In genomic region chr9:133955821-133956411, GRCh38 we compare ENCODE assay signal across 8 cellular contexts. TPM values are rescaled to one million over a fixed set of nuclear protein-coding genes. Genes with fewer than 3 reads are reported as not detected.
DNase-seq lines count a peak whose midpoint lies in the region; ATAC-seq lines count a peak whose summit lies in the region.

No MANE protein-coding gene starts in this region.

- no peaks in the 10 kb centered on the region for H3K9me3 ChIP-seq in iPS-20b (ENCODE audit: insufficient read depth, low read depth, low read length)
- no peaks in the 10 kb centered on the region for H3K9me3 ChIP-seq in subcutaneous abdominal adipose tissue (ENCODE audit: control insufficient read depth in 5 of 5, low read length in 5 of 5)

- no peaks in the 10 kb centered on the region for H3K9me3 Mint-ChIP-seq in activated naive CD8-positive, alpha-beta T cell treated with anti-CD3 and anti-CD28 coated beads for 36 hours

- no peak overlapping the region for H3K4me3 Mint-ChIP-seq in activated naive CD8-positive, alpha-beta T cell treated with anti-CD3 and anti-CD28 coated beads for 36 hours

- H3K36me3 Mint-ChIP-seq in activated naive CD8-positive, alpha-beta T cell treated with anti-CD3 and anti-CD28 coated beads for 36 hours = no peaks in the 10 kb centered on the region

- no peak overlapping the region for H3K27ac ChIP-seq in iPS-20b (ENCODE audit: low read length)
- H3K27ac ChIP-seq in subcutaneous abdominal adipose tissue (ENCODE audit: low read depth, low read length) = no peak overlapping the region

- H3K4me3 ChIP-seq in iPS-20b (ENCODE audit: low read length) (peak overlapping the region; percentile 47), subcutaneous abdominal adipose tissue (ENCODE audit: low read depth in 1 of 5, low read length in 5 of 5) (peak overlapping the region in 3 of 5 donors; percentile 26 to 34 (median 27))

- H3K9ac ChIP-seq in iPS-20b (ENCODE audit: low read depth, low read length) = peak overlapping the region; percentile 72; the same call in 1 of the 2 replicates
- peak overlapping the region in 3 of 5 donors; percentile 39 to 53 (median 41) for H3K9ac ChIP-seq in subcutaneous abdominal adipose tissue (ENCODE audit: low read length in 5 of 5)

- peaks cover 3% of the 10 kb centered on the region for H3K27me3 Mint-ChIP-seq in activated naive CD8-positive, alpha-beta T cell treated with anti-CD3 and anti-CD28 coated beads for 36 hours

- H3K27me3 ChIP-seq in iPS-20b (ENCODE audit: insufficient read depth, low read length) (no peaks in the 10 kb centered on the region), subcutaneous abdominal adipose tissue (ENCODE audit: control insufficient read depth in 5 of 5, insufficient read depth in 4 of 5, low read length in 5 of 5) (peaks cover 0 to 11% (median 3%) of the 10 kb centered on the region in 5 donors)

- H3K4me1 ChIP-seq in iPS-20b (ENCODE audit: insufficient read depth, low read length) (peaks cover 26% of the 10 kb centered on the region), subcutaneous abdominal adipose tissue (ENCODE audit: control insufficient read depth in 5 of 5, insufficient read depth in 5 of 5, low read length in 5 of 5) (peaks cover 2 to 58% (median 41%) of the 10 kb centered on the region in 5 donors)

- no peaks in the 10 kb centered on the region for H3K36me3 ChIP-seq in iPS-20b (ENCODE audit: insufficient read depth, low read depth, low read length)
- no peaks in the 10 kb centered on the region for H3K36me3 ChIP-seq in subcutaneous abdominal adipose tissue (ENCODE audit: control insufficient read depth in 5 of 5, insufficient read depth in 5 of 5, low read length in 5 of 5)

- peak overlapping the region; percentile 70 for H3K27ac Mint-ChIP-seq in activated naive CD8-positive, alpha-beta T cell treated with anti-CD3 and anti-CD28 coated beads for 36 hours

- ATAC-seq in GM21390 (IDR thresholded peaks at IDR 0.05; ENCODE audit: unreplicated experiment) (no peak), HG03045 (IDR thresholded peaks at IDR 0.05; ENCODE audit: unreplicated experiment) (no peak), HG03095 (IDR thresholded peaks at IDR 0.05; ENCODE audit: unreplicated experiment) (no peak)

- peak; percentile 11 for DNase-seq in EH (ENCODE audit: low read depth)
- DNase-seq in NAMALWA (ENCODE audit: low spot score) = peak; percentile 80
- DNase-seq in activated naive CD8-positive, alpha-beta T cell treated with anti-CD3 and anti-CD28 coated beads for 36 hours = peak; percentile 38

- peaks cover 14% of the 10 kb centered on the region for H3K4me1 Mint-ChIP-seq in activated naive CD8-positive, alpha-beta T cell treated with anti-CD3 and anti-CD28 coated beads for 36 hours

RNA-seq across cellular contexts. Expression of gene VAV2, which starts 36.2 kb away (rescaled TPM):
- 1 to 10 TPM; 4.2 TPM for total RNA-seq in activated naive CD8-positive, alpha-beta T cell treated with anti-CD3 and anti-CD28 coated beads for 36 hours

Comparison
In these comparisons a context has a peak if more than half of its experiments do, and no peak if none do; other contexts are left out.
1. DNase-seq: peak in every context shown above with its lines; median percentile 80 in NAMALWA; 38 in activated naive CD8-positive, alpha-beta T cell treated with anti-CD3 and anti-CD28 coated beads for 36 hours; 11 in EH.